In genomic region chr1:27154469-27154990, GRCh38 we compare ENCODE assay signal across 8 cellular contexts. TPM values are rescaled to one million over a fixed set of nuclear protein-coding genes. Genes with fewer than 3 reads are reported as not detected.
A peak's percentile ranks its signal among the peaks of the same experiment; 100 is the strongest.
DNase-seq lines count a peak whose midpoint lies in the region; ATAC-seq and TF ChIP-seq lines count a peak whose summit lies in the region.

No MANE protein-coding gene starts in this region.

- H3K4me3 Mint-ChIP-seq in Calu3 (ENCODE audit: low read depth, unreplicated experiment) (peak overlapping the region; percentile 90), nephron progenitor cell (peak overlapping the region; percentile 93)

- intact Hi-C loops in Calu3 (cut with micrococcal nuclease; ENCODE audit: unreplicated experiment): no loop called here

- peaks cover 20% of the 10 kb centered on the region for H4K20me1 ChIP-seq in Karpas-422 (ENCODE audit: insufficient read depth, low read depth, low read length)

- H3K79me2 ChIP-seq in Karpas-422 (ENCODE audit: low read length): peaks cover 48% of the 10 kb centered on the region

- H3K9me3 Mint-ChIP-seq in Calu3 (ENCODE audit: low read depth, unreplicated experiment) (no peaks in the 10 kb centered on the region), nephron progenitor cell (peaks cover 5% of the 10 kb centered on the region)

- H3K36me3 Mint-ChIP-seq in Calu3 (ENCODE audit: insufficient read depth, unreplicated experiment) (peaks cover 20% of the 10 kb centered on the region), nephron progenitor cell (ENCODE audit: low read depth) (no peaks in the 10 kb centered on the region)

- H3K4me2 ChIP-seq in Karpas-422 (ENCODE audit: low read depth, low read length, poor library complexity, severe bottlenecking): peak overlapping the region; percentile 100

- ATAC-seq in GM18519 (IDR thresholded peaks at IDR 0.05; ENCODE audit: low FRiP score, unreplicated experiment): no peak

- H3K27me3 Mint-ChIP-seq in Calu3 (ENCODE audit: unreplicated experiment) (no peaks in the 10 kb centered on the region), nephron progenitor cell (ENCODE audit: low read depth, poor library complexity) (no peaks in the 10 kb centered on the region)

- TF ChIP-seq CTCF in Calu3 (IDR thresholded peaks at IDR 0.05; ENCODE audit: unreplicated experiment) (no peak), nephron progenitor cell (IDR thresholded peaks at IDR 0.05) (no peak)

- H3K9me3 ChIP-seq in Karpas-422 (ENCODE audit: low read length) (no peaks in the 10 kb centered on the region), ectodermal cell (ENCODE audit: control insufficient read depth, low read length) (no peaks in the 10 kb centered on the region)

- H3K27ac Mint-ChIP-seq in Calu3 (ENCODE audit: unreplicated experiment) (peak overlapping the region; percentile 96), nephron progenitor cell (peak overlapping the region; percentile 46)

- H3K9me2 ChIP-seq in Karpas-422 (replicated peaks; ENCODE audit: insufficient read depth, low read length): no peaks in the 10 kb centered on the region

- peaks cover 42% of the 10 kb centered on the region for H3K4me1 Mint-ChIP-seq in Calu3 (ENCODE audit: low read depth, unreplicated experiment)
- peaks cover 52% of the 10 kb centered on the region for H3K4me1 Mint-ChIP-seq in nephron progenitor cell

- H3K27me3 ChIP-seq in Karpas-422 (ENCODE audit: low read length) (no peaks in the 10 kb centered on the region), ectodermal cell (ENCODE audit: control insufficient read depth, insufficient read depth, low read length, poor library complexity, severe bottlenecking) (no peaks in the 10 kb centered on the region)

- H3K4me1 ChIP-seq in Karpas-422 (ENCODE audit: low read length) (peaks cover 57% of the 10 kb centered on the region), ectodermal cell (ENCODE audit: control insufficient read depth, insufficient read depth, low read length) (peaks cover 23% of the 10 kb centered on the region)

- DNase-seq in Calu3: no peak
- DNase-seq in Karpas-422: no peak
- DNase-seq in nephron progenitor cell: no peak
- DNase-seq in SIG-M5 treated with dmso at 0.1 percent for 504 hours (lab: John Stamatoyannopoulos, UW; ENCODE audit: unreplicated experiment): no peak
- no peak for DNase-seq in DMS153 (lab: John Stamatoyannopoulos, UW)
- DNase-seq in midbrain (lab: John Stamatoyannopoulos, UW): no peak

- BruUV-seq in Calu3 (replicated peaks; lab: Mats Ljungman, UMichigan): no TSS peak

- H2AFZ ChIP-seq in Karpas-422 (ENCODE audit: low read length): no peak overlapping the region

- peak overlapping the region; percentile 98 for H3K9ac ChIP-seq in Karpas-422 (ENCODE audit: low read length)

- CTCF ChIA-PET in Calu3 (lab: Charles Lee): interaction anchor here (0.6 to 1.6 kb wide), 6 partner anchors 10 to 137 kb away, joined by 3 to 16 read pairs (median 3); no protein-coding TSS in a partner anchor

- 14% methylated on average over 20 of the region's 20 CpGs for WGBS in ectodermal cell, 2 experiments

- peak overlapping the region; percentile 92 for H3K4me3 ChIP-seq in Karpas-422 (ENCODE audit: low read length)
- peak overlapping the region; percentile 46 for H3K4me3 ChIP-seq in ectodermal cell (ENCODE audit: insufficient read depth, low read depth, low read length)

- H3K27ac ChIP-seq in Karpas-422 (ENCODE audit: low read length) (peak overlapping the region; percentile 99), ectodermal cell (ENCODE audit: insufficient read depth, low read depth, low read length, poor library complexity, severe bottlenecking) (no peak overlapping the region)

- H3K36me3 ChIP-seq in Karpas-422 (ENCODE audit: insufficient read depth, low read length) (no peaks in the 10 kb centered on the region; the same call in 1 of the 2 replicates), ectodermal cell (ENCODE audit: control insufficient read depth, insufficient read depth, low read length) (no peaks in the 10 kb centered on the region)

RNA-seq across cellular contexts. Expression of gene SLC9A1, which starts 0.4 kb away (rescaled TPM):
- 16.4 and 17.4 TPM in 2 replicates for total RNA-seq in Calu3 (2022)
- total RNA-seq in Karpas-422 (2014; rRNA removed; shearing (Covaris generic); ENCODE audit: low replicate concordance): 35.3 and 48.6 TPM in 2 replicates
- 34.9 TPM for polyA plus RNA-seq in ectodermal cell (2013, experiment 1 of 4)
- polyA plus RNA-seq in ectodermal cell (2013, experiment 2 of 4): 33.3 TPM
- 21.6 TPM for polyA plus RNA-seq in ectodermal cell (2013, experiment 3 of 4)
- polyA plus RNA-seq in ectodermal cell (2013, experiment 4 of 4): 25.2 TPM
